In genomic region chr12:5171701-5172100, GRCh38 we compare ENCODE assay signal across 8 cellular contexts.
DNase-seq lines count a peak whose midpoint lies in the region; ATAC-seq, FAIRE-seq and TF ChIP-seq lines count a peak whose summit lies in the region.

No MANE protein-coding gene starts in this region.

- no peak overlapping the region for H2AFZ ChIP-seq in H1 (ENCODE audit: low read length)

- H4K20me1 ChIP-seq in H1 (replicated peaks in 1 of 2; ENCODE audit: control insufficient read depth in 1 of 2, insufficient read depth in 2 of 2, low read length in 2 of 2), result no peaks in the 10 kb centered on the region

- H2BK5ac ChIP-seq in H1 (ENCODE audit: low read depth, low read length), result no peak overlapping the region

- ATAC-seq in GM18909 (IDR thresholded peaks at IDR 0.05; ENCODE audit: poor library complexity, unreplicated experiment), result no peak

- H4K5ac ChIP-seq in H1 (ENCODE audit: insufficient read length, low read depth, low read length), result no peak overlapping the region

- TF ChIP-seq CTCF in H1 (IDR thresholded peaks at IDR 0.05; ENCODE audit: control extremely low read depth in 1 of 3, insufficient read depth in 1 of 3, low read depth in 1 of 3, low read length in 3 of 3), result peak in 2 of 3 experiments; percentile 74 to 83; a peak in 3 of 4 replicates

- TF ChIP-seq RAD21 in H1 (IDR thresholded peaks at IDR 0.05 in 1 of 2, conservative IDR thresholded peaks at IDR 0.05 in 1 of 2; ENCODE audit: low read depth in 2 of 2, low read length in 2 of 2), result peak; percentile 86 to 91

- no peaks in the 10 kb centered on the region for H3K79me1 ChIP-seq in H1 (ENCODE audit: low read depth, low read length)

- no peaks in the 10 kb centered on the region for H3K9me3 ChIP-seq in H1 (ENCODE audit: insufficient read depth in 2 of 2, low read depth in 1 of 2, low read length in 1 of 2)

- H3K4me2 ChIP-seq in H1 (ENCODE audit: insufficient read depth in 1 of 2, low read depth in 2 of 2, low read length in 2 of 2), result no peak overlapping the region

- no peak overlapping the region for H3K23ac ChIP-seq in H1 (ENCODE audit: insufficient read length)

- H2AK5ac ChIP-seq in H1 (ENCODE audit: low read depth, low read length), result no peak overlapping the region

- peak; percentile 97 for FAIRE-seq in H1 (lab: Jason Lieb, UNC)

- WGBS in H1 (ENCODE audit: extremely low coverage in 1 of 2, insufficient coverage in 1 of 2, insufficient read length in 1 of 2, insufficient replicate concordance in 2 of 2, low coverage in 1 of 2, low lambda C conversion rate in 2 of 2, missing lambda C conversion rate in 1 of 2), 2 experiments, result 32% methylated on average over 5 of the region's 5 CpGs; no CpG with 5 or more reads in 1 of the 2 experiments

- no peak overlapping the region for H3K18ac ChIP-seq in H1 (ENCODE audit: extremely low read depth, low read length)

- H3K14ac ChIP-seq in H1 (ENCODE audit: insufficient read length), result no peak overlapping the region

- no peak overlapping the region for H4K91ac ChIP-seq in H1 (replicated peaks; ENCODE audit: insufficient read length, low read length)

- DNase-seq in NCI-H510A treated with DMSO at 0.1 percent for 48 hours (lab: John Stamatoyannopoulos, UW) (peak; percentile 71), NCI-H510A (lab: John Stamatoyannopoulos, UW) (no peak), NCI-H345 treated with DMSO at 0.1 percent for 48 hours (lab: John Stamatoyannopoulos, UW; ENCODE audit: unreplicated experiment) (peak; percentile 18), H1 (ENCODE audit: low read depth in 1 of 2, low spot score in 2 of 2) (peak; percentile 23 to 61), middle frontal gyrus (ENCODE audit: extremely low spot score, low spot score) (peak; percentile 18), T-helper 2 cell (no peak)
- DNase-seq in activated CD4-positive, CD25-positive, alpha-beta regulatory T cell treated with anti-CD3 and anti-CD28 coated beads, Interleukin-2, amount 50 U/mL, for 72 hours, result no peak

- no peak overlapping the region for H2BK120ac ChIP-seq in H1 (replicated peaks; ENCODE audit: low read depth, low read length)

- no peak overlapping the region for H3K4ac ChIP-seq in H1 (replicated peaks; ENCODE audit: insufficient read length, low read depth, low read length)

- H4K8ac ChIP-seq in H1 (ENCODE audit: extremely low read depth, insufficient read depth, low read length), result no peak overlapping the region

- no peak overlapping the region for H3K27ac ChIP-seq in H1 (ENCODE audit: low read depth, low read length)

- H2BK15ac ChIP-seq in H1 (ENCODE audit: low read length), result no peak overlapping the region

- H3K9ac ChIP-seq in H1 (replicated peaks in 1 of 4; ENCODE audit: extremely low read depth in 1 of 4, low read depth in 3 of 4, low read length in 3 of 4), result no peak overlapping the region

- peaks cover 0 to 4% (median 0%) of the 10 kb centered on the region in 4 experiments; a peak in 3 of 7 replicates for H3K4me1 ChIP-seq in H1 (replicated peaks in 1 of 4; ENCODE audit: control insufficient read depth in 3 of 4, insufficient read depth in 4 of 4, low read length in 3 of 4)

- H3K56ac ChIP-seq in H1 (replicated peaks; ENCODE audit: insufficient read length, low read depth, low read length), result no peak overlapping the region

- peaks cover 0 to 8% (median 0%) of the 10 kb centered on the region in 4 experiments; a peak in 1 of 8 replicates for H3K36me3 ChIP-seq in H1 (ENCODE audit: control insufficient read depth in 2 of 4, insufficient read depth in 4 of 4, low read length in 3 of 4)

- no peaks in the 10 kb centered on the region for H3K23me2 ChIP-seq in H1 (ENCODE audit: low read depth, low read length)

- TF ChIP-seq POLR2A in H1 (IDR thresholded peaks at IDR 0.05; ENCODE audit: control extremely low read depth in 1 of 2, low read depth in 2 of 2, low read length in 2 of 2), result no peak

- CTCF ChIA-PET in H1 (lab: Charles Lee; ENCODE audit: partially characterized antibody), result interaction anchor here (0.7 to 6.3 kb wide), 30 partner anchors 11 to 622 kb away, joined by 3 to 33 read pairs (median 4); partner anchors contain the start of gene NTF3

- no peak overlapping the region for H2BK12ac ChIP-seq in H1 (ENCODE audit: low read depth, low read length)

- H3K79me2 ChIP-seq in H1 (ENCODE audit: control insufficient read depth in 1 of 2, insufficient read depth in 2 of 2, low read length in 2 of 2), result no peaks in the 10 kb centered on the region

- H2BK20ac ChIP-seq in H1 (ENCODE audit: low read length), result no peak overlapping the region

- H3K27me3 ChIP-seq in H1 (replicated peaks in 1 of 4; ENCODE audit: control insufficient read depth in 3 of 4, extremely low read depth in 1 of 4, insufficient read depth in 3 of 4, low read length in 3 of 4), result 0 out of 7 replicates have a peak, but pooled peaks cover 0 to 2% (median 0%) of the 10 kb centered on the region in 4 experiments

- POLR2A ChIA-PET in H1 (lab: Charles Lee; ENCODE audit: partially characterized antibody), result interaction anchor here (1.6 kb wide), 1 partner anchor 104 kb away, joined by 3 read pairs; no protein-coding TSS in a partner anchor

- TF ChIP-seq EP300 in H1 (IDR thresholded peaks at IDR 0.05; ENCODE audit: borderline replicate concordance in 1 of 2, low read depth in 2 of 2, low read length in 2 of 2), result no peak

- H3K4me3 ChIP-seq in H1 (ENCODE audit: extremely low read depth in 1 of 4, insufficient read depth in 2 of 4, low read depth in 3 of 4, low read length in 4 of 4), result no peak overlapping the region

TF ChIP-seq in H1, 55 proteins besides CTCF, POLR2A, EP300 and RAD21:
- TF ChIP-seq ATF2 (IDR thresholded peaks at IDR 0.05; ENCODE audit: low read length) (no peak), TEAD4 (IDR thresholded peaks at IDR 0.05; ENCODE audit: low read depth, low read length) (peak; percentile 53; the same call in 1 of the 2 replicates)

Comparison
In these comparisons a context has a peak if more than half of its experiments do, and no peak if none do; other contexts are left out.
1. DNase-seq: peak in NCI-H510A treated with DMSO at 0.1 percent for 48 hours (single experiment), NCI-H345 treated with DMSO at 0.1 percent for 48 hours (single experiment), H1 (2 of 2) and middle frontal gyrus (single experiment); none in NCI-H510A (single experiment), T-helper 2 cell (0 of 5) and activated CD4-positive, CD25-positive, alpha-beta regulatory T cell treated with anti-CD3 and anti-CD28 coated beads, Interleukin-2, amount 50 U/mL, for 72 hours (single experiment).